Comparison of ENCODE assay signal across 1 cellular context in genomic region chr16:71758293-71758760, GRCh38.
A peak's percentile ranks its signal among the peaks of the same experiment; 100 is the strongest.
TF ChIP-seq lines count a peak whose summit lies in the region.

No MANE protein-coding gene starts in this region.

TF ChIP-seq in HepG2, 621 proteins besides CTCF, POLR2A, EP300 and RAD21 (continued from another document and continues in another):
- TF ChIP-seq ZBTB20 (CRISPR knock-in tag; IDR thresholded peaks at IDR 0.05; ENCODE audit: borderline replicate concordance, low read depth), result no peak
- no peak for TF ChIP-seq PATZ1 (CRISPR knock-in tag; IDR thresholded peaks at IDR 0.05)
- peak; percentile 72; the same call in 1 of the 3 replicates for TF ChIP-seq MXI1 (IDR thresholded peaks at IDR 0.05; ENCODE audit: borderline replicate concordance, low read depth, low read length)
- no peak for TF ChIP-seq THAP8 (CRISPR knock-in tag; IDR thresholded peaks at IDR 0.05; ENCODE audit: borderline replicate concordance)
- TF ChIP-seq SKIL (CRISPR knock-in tag; IDR thresholded peaks at IDR 0.05; ENCODE audit: borderline replicate concordance), result no peak
- no peak for TF ChIP-seq HNRNPK (IDR thresholded peaks at IDR 0.05; ENCODE audit: low read depth, low read length, poor library complexity, severe bottlenecking)
- no peak for TF ChIP-seq ZNF775 (CRISPR knock-in tag; IDR thresholded peaks at IDR 0.05; ENCODE audit: borderline replicate concordance)
- peak; percentile 39 for TF ChIP-seq PBX2 (CRISPR knock-in tag; IDR thresholded peaks at IDR 0.05)
- TF ChIP-seq GATAD1 (CRISPR knock-in tag; IDR thresholded peaks at IDR 0.05), result no peak
- no peak for TF ChIP-seq SRSF9 (IDR thresholded peaks at IDR 0.05; ENCODE audit: borderline replicate concordance, insufficient read depth, low read depth, low read length, poor library complexity, severe bottlenecking)
- no peak for TF ChIP-seq FIP1L1 (IDR thresholded peaks at IDR 0.05; ENCODE audit: borderline replicate concordance, insufficient read depth, low read depth, low read length)
- TF ChIP-seq ZNF501 (CRISPR knock-in tag; IDR thresholded peaks at IDR 0.05), result no peak
- no peak for TF ChIP-seq CCDC6 (CRISPR knock-in tag; IDR thresholded peaks at IDR 0.05)
- TF ChIP-seq IRF9 (CRISPR knock-in tag; IDR thresholded peaks at IDR 0.05; ENCODE audit: borderline replicate concordance), result no peak
- no peak for TF ChIP-seq DMAP1 (CRISPR knock-in tag; IDR thresholded peaks at IDR 0.05)
- TF ChIP-seq ZBTB26 (CRISPR knock-in tag; IDR thresholded peaks at IDR 0.05; ENCODE audit: borderline replicate concordance), result no peak
- TF ChIP-seq RERE (CRISPR knock-in tag; IDR thresholded peaks at IDR 0.05; ENCODE audit: low read depth), result no peak
- TF ChIP-seq ZNF569 (CRISPR knock-in tag; IDR thresholded peaks at IDR 0.05; ENCODE audit: borderline replicate concordance), result no peak
- no peak for TF ChIP-seq MYPOP (CRISPR knock-in tag; IDR thresholded peaks at IDR 0.05)
- no peak for TF ChIP-seq GATA4 (IDR thresholded peaks at IDR 0.05; ENCODE audit: borderline replicate concordance, low read depth)
- no peak for TF ChIP-seq ZNF841 (CRISPR knock-in tag; IDR thresholded peaks at IDR 0.05; ENCODE audit: borderline replicate concordance)
- 0 out of 2 replicates have a peak, but pooled peaks have one; percentile 38 for TF ChIP-seq HMGXB3 (CRISPR knock-in tag; IDR thresholded peaks at IDR 0.05; ENCODE audit: borderline replicate concordance)
- TF ChIP-seq ELF1 (CRISPR knock-in tag; IDR thresholded peaks at IDR 0.05), result no peak
- TF ChIP-seq RELA (CRISPR knock-in tag; IDR thresholded peaks at IDR 0.05), result no peak
- TF ChIP-seq EHMT2 (IDR thresholded peaks at IDR 0.05; ENCODE audit: borderline replicate concordance, low read depth, low read length), result no peak
- TF ChIP-seq ZNF431 (CRISPR knock-in tag; IDR thresholded peaks at IDR 0.05; ENCODE audit: borderline replicate concordance, low read depth), result no peak
- no peak for TF ChIP-seq ZNF124 (CRISPR knock-in tag; IDR thresholded peaks at IDR 0.05)
- TF ChIP-seq HMG20A (CRISPR knock-in tag; IDR thresholded peaks at IDR 0.05; ENCODE audit: borderline replicate concordance), result 0 out of 2 replicates have a peak, but pooled peaks have one; percentile 16
- TF ChIP-seq TCF7 (IDR thresholded peaks at IDR 0.05; ENCODE audit: low read depth), result no peak
- TF ChIP-seq ZNF263 (CRISPR knock-in tag; IDR thresholded peaks at IDR 0.05), result no peak
- TF ChIP-seq ZNF83 (CRISPR knock-in tag; IDR thresholded peaks at IDR 0.05; ENCODE audit: borderline replicate concordance), result no peak
- no peak for TF ChIP-seq ZNF704 (CRISPR knock-in tag; IDR thresholded peaks at IDR 0.05; ENCODE audit: borderline replicate concordance)
- TF ChIP-seq ATF6 (CRISPR knock-in tag; conservative IDR thresholded peaks at IDR 0.05), result no peak
